ENCODE assay signal across 13 cellular contexts in genomic region chr1:110686188-110686587, GRCh38. TPM values are rescaled to one million over a fixed set of nuclear protein-coding genes. Genes with fewer than 3 reads are reported as not detected.
DNase-seq lines count a peak whose midpoint lies in the region; ATAC-seq, FAIRE-seq and TF ChIP-seq lines count a peak whose summit lies in the region.
"Had no signal": no experiment of that assay in that cellular context is flagged by ENCODE, and none has a peak within 500 bp of the region (broad histone marks: within the 10 kb centered on the region; RNA-seq: fewer than 3 reads in every experiment).

No MANE protein-coding gene starts in this region.

- no peak overlapping the region for H3K9ac ChIP-seq in HepG2 (ENCODE audit: insufficient read depth, low read depth, low read length)

- H3K36me3 ChIP-seq in HepG2 (replicated peaks in 1 of 2; ENCODE audit: control insufficient read depth in 1 of 2, insufficient read depth in 2 of 2, low read length in 2 of 2) (no peaks in the 10 kb centered on the region), right lobe of liver (no peaks in the 10 kb centered on the region), ovary (no peaks in the 10 kb centered on the region), left ventricle myocardium inferior (no peaks in the 10 kb centered on the region)

- intact Hi-C loops in HepG2 (cut with micrococcal nuclease; ENCODE audit: unreplicated experiment) = no loop called here
- intact Hi-C loops in right lobe of liver (cut with DNase I) = no loop called here
- intact Hi-C loops in ovary (cut with DNase I) = no loop called here
- intact Hi-C loops in left ventricle myocardium inferior (cut with micrococcal nuclease) = no loop called here

- CTCF ChIA-PET in HepG2 (lab: Yijun Ruan, JAX; ENCODE audit: low intra/inter-chr PET ratio, low total read pairs) = no interaction called here
- CTCF ChIA-PET in activated CD4-positive, alpha-beta T cell treated with anti-CD3 and anti-CD28 coated beads, Interleukin-2, amount 10 ng/mL, durations not matched to agents 7 days and 5 days (lab: Charles Lee) = interaction anchor here (1.2 kb wide), 1 partner anchor 29 kb away, joined by 3 read pairs; no protein-coding TSS in a partner anchor

- no peak for TF ChIP-seq POLR2A in HepG2 (IDR thresholded peaks at IDR 0.05; ENCODE audit: insufficient read depth in 1 of 2, low read depth in 2 of 2, low read length in 2 of 2)
- TF ChIP-seq POLR2A in right lobe of liver (IDR thresholded peaks at IDR 0.05) = no peak
- TF ChIP-seq POLR2A in ovary (IDR thresholded peaks at IDR 0.05) = no peak

- TF ChIP-seq CTCF in HepG2 (CRISPR knock-in tag; IDR thresholded peaks at IDR 0.05) = no peak
- TF ChIP-seq CTCF in right lobe of liver (IDR thresholded peaks at IDR 0.05) = no peak
- no peak for TF ChIP-seq CTCF in ovary (IDR thresholded peaks at IDR 0.05)
- TF ChIP-seq CTCF in left ventricle myocardium inferior (IDR thresholded peaks at IDR 0.05; ENCODE audit: borderline replicate concordance) = no peak

- POLR2A ChIA-PET in HepG2 (lab: Yijun Ruan, JAX) = no interaction called here
- POLR2A ChIA-PET in activated CD4-positive, alpha-beta T cell treated with anti-CD3 and anti-CD28 coated beads, Interleukin-2, amount 10 ng/mL, durations not matched to agents 7 days and 5 days (lab: Charles Lee) = no interaction called here

- no peak for TF ChIP-seq RAD21 in HepG2 (CRISPR knock-in tag; IDR thresholded peaks at IDR 0.05)

- H3K36me3 Mint-ChIP-seq in activated CD4-positive, alpha-beta T cell treated with anti-CD3 and anti-CD28 coated beads, Interleukin-2, amount 10 ng/mL, durations not matched to agents 7 days and 5 days (ENCODE audit: low read depth) = no peaks in the 10 kb centered on the region
- H3K36me3 Mint-ChIP-seq in stimulated activated memory B cell treated with anti-CD40 and anti-IgM and Interleukin-4, amounts not matched to agents 10 μg/mL and 1 μg/mL and 100 μg/mL, for 72 hours = no peaks in the 10 kb centered on the region

- no peaks in the 10 kb centered on the region for H3K9me3 Mint-ChIP-seq in activated CD4-positive, alpha-beta T cell treated with anti-CD3 and anti-CD28 coated beads, Interleukin-2, amount 10 ng/mL, durations not matched to agents 7 days and 5 days
- no peaks in the 10 kb centered on the region for H3K9me3 Mint-ChIP-seq in stimulated activated memory B cell treated with anti-CD40 and anti-IgM and Interleukin-4, amounts not matched to agents 10 μg/mL and 1 μg/mL and 100 μg/mL, for 72 hours

- peaks cover 4% of the 10 kb centered on the region for H3K4me1 Mint-ChIP-seq in activated CD4-positive, alpha-beta T cell treated with anti-CD3 and anti-CD28 coated beads, Interleukin-2, amount 10 ng/mL, durations not matched to agents 7 days and 5 days
- peaks cover 12% of the 10 kb centered on the region for H3K4me1 Mint-ChIP-seq in stimulated activated memory B cell treated with anti-CD40 and anti-IgM and Interleukin-4, amounts not matched to agents 10 μg/mL and 1 μg/mL and 100 μg/mL, for 72 hours

- no peak overlapping the region for H3K4me2 ChIP-seq in HepG2 (ENCODE audit: low read depth, low read length)

- no peaks in the 10 kb centered on the region for H3K9me3 ChIP-seq in HepG2 (ENCODE audit: low read length)
- H3K9me3 ChIP-seq in right lobe of liver = no peaks in the 10 kb centered on the region
- H3K9me3 ChIP-seq in ovary = no peaks in the 10 kb centered on the region
- no peaks in the 10 kb centered on the region for H3K9me3 ChIP-seq in left ventricle myocardium inferior (replicated peaks)

- DNase-seq in HepG2 (ENCODE audit: low spot score) (no peak), right lobe of liver (no peak), HT1080 (ENCODE audit: low read depth) (peak; percentile 14), ovary (no peak), left ventricle myocardium inferior (no peak)
- DNase-seq in activated CD4-positive, alpha-beta T cell treated with anti-CD3 and anti-CD28 coated beads, Interleukin-2, amount 10 ng/mL, durations not matched to agents 7 days and 5 days = peak; percentile 14
- DNase-seq in stimulated activated CD4-positive, alpha-beta T cell treated with anti-CD3 and anti-CD28 coated beads, Interleukin-2, amount 100 ng/mL, for 48 hours = no peak
- DNase-seq: dorsolateral prefrontal cortex, EL, NCI-H1092, NCI-H226, PC-3 had no signal

- ATAC-seq in HepG2 (peak; percentile 50; the same call in 1 of the 3 replicates), right lobe of liver (no peak)
- peak; percentile 62 for ATAC-seq in stimulated activated memory B cell treated with anti-CD40 and anti-IgM and Interleukin-4, amounts not matched to agents 10 μg/mL and 1 μg/mL and 100 μg/mL, for 72 hours
- ATAC-seq: PC-3 had no signal

- no peaks in the 10 kb centered on the region for H3K79me2 ChIP-seq in HepG2 (ENCODE audit: insufficient read depth, low read length)

- TF ChIP-seq EP300 in HepG2 (IDR thresholded peaks at IDR 0.05; ENCODE audit: low read depth in 2 of 2, low read length in 2 of 2) (no peak), HepG2 (CRISPR knock-in tag; IDR thresholded peaks at IDR 0.05; ENCODE audit: borderline replicate concordance) (no peak), ovary (IDR thresholded peaks at IDR 0.05) (no peak)

- no peak overlapping the region for H2AFZ ChIP-seq in HepG2 (ENCODE audit: low read length)

- H4K20me1 ChIP-seq in HepG2 (ENCODE audit: insufficient read depth, low read length) = no peaks in the 10 kb centered on the region

- H3K27ac ChIP-seq in HepG2 (ENCODE audit: extremely low read length, insufficient read depth, low read length) (no peak overlapping the region), right lobe of liver (no peak overlapping the region), ovary (no peak overlapping the region), left ventricle myocardium inferior (replicated peaks) (no peak overlapping the region)
- H3K27ac ChIP-seq: dorsolateral prefrontal cortex had no signal

- BruUV-seq in HepG2 (replicated peaks; lab: Mats Ljungman, UMichigan) = no TSS peak

- H3K27me3 ChIP-seq in HepG2 (ENCODE audit: control insufficient read depth in 1 of 2, insufficient read depth in 2 of 2, low read length in 2 of 2) = no peaks in the 10 kb centered on the region
- no peaks in the 10 kb centered on the region for H3K27me3 ChIP-seq in right lobe of liver
- H3K27me3 ChIP-seq in ovary = no peaks in the 10 kb centered on the region
- H3K27me3 ChIP-seq in left ventricle myocardium inferior (ENCODE audit: low read depth) = peaks cover 51% of the 10 kb centered on the region

- no peak overlapping the region for H3K27ac Mint-ChIP-seq in activated CD4-positive, alpha-beta T cell treated with anti-CD3 and anti-CD28 coated beads, Interleukin-2, amount 10 ng/mL, durations not matched to agents 7 days and 5 days
- H3K27ac Mint-ChIP-seq in stimulated activated memory B cell treated with anti-CD40 and anti-IgM and Interleukin-4, amounts not matched to agents 10 μg/mL and 1 μg/mL and 100 μg/mL, for 72 hours = no peak overlapping the region

- 33% methylated on average over 4 of the region's 4 CpGs for WGBS in HepG2 (ENCODE audit: low lambda C conversion rate)
- WGBS in right lobe of liver (ENCODE audit: insufficient coverage, low coverage, low lambda C conversion rate, missing lambda C conversion rate) = 45% methylated on average over 4 of the region's 4 CpGs
- 89 to 96% (median 90%) methylated on average over 4 of the region's 4 CpGs for WGBS in ovary, 3 donors

- H3K27me3 Mint-ChIP-seq in activated CD4-positive, alpha-beta T cell treated with anti-CD3 and anti-CD28 coated beads, Interleukin-2, amount 10 ng/mL, durations not matched to agents 7 days and 5 days = peaks cover 4% of the 10 kb centered on the region
- peaks cover 13% of the 10 kb centered on the region for H3K27me3 Mint-ChIP-seq in stimulated activated memory B cell treated with anti-CD40 and anti-IgM and Interleukin-4, amounts not matched to agents 10 μg/mL and 1 μg/mL and 100 μg/mL, for 72 hours

- FAIRE-seq in HepG2 (lab: Jason Lieb, UNC) = no peak

- H3K4me1 ChIP-seq in HepG2 (ENCODE audit: insufficient read depth, low read length) = no peaks in the 10 kb centered on the region
- no peaks in the 10 kb centered on the region for H3K4me1 ChIP-seq in right lobe of liver
- no peaks in the 10 kb centered on the region for H3K4me1 ChIP-seq in ovary (ENCODE audit: insufficient read depth)
- H3K4me1 ChIP-seq in left ventricle myocardium inferior = no peaks in the 10 kb centered on the region

- in situ Hi-C loops in HepG2 (cut with HindIII; ENCODE audit: extremely low pct_ligation_motif_present, low pct_unique_long_range_greater_than_20kb) = no loop called here

- no peak overlapping the region for H3K4me3 ChIP-seq in HepG2 (replicated peaks in 1 of 3; ENCODE audit: insufficient read depth in 1 of 3, low read depth in 2 of 3, low read length in 3 of 3)
- no peak overlapping the region for H3K4me3 ChIP-seq in right lobe of liver
- H3K4me3 ChIP-seq in ovary = no peak overlapping the region
- no peak overlapping the region for H3K4me3 ChIP-seq in left ventricle myocardium inferior
- H3K4me3 ChIP-seq: dorsolateral prefrontal cortex had no signal

- no peak overlapping the region for H3K4me3 Mint-ChIP-seq in activated CD4-positive, alpha-beta T cell treated with anti-CD3 and anti-CD28 coated beads, Interleukin-2, amount 10 ng/mL, durations not matched to agents 7 days and 5 days
- H3K4me3 Mint-ChIP-seq in stimulated activated memory B cell treated with anti-CD40 and anti-IgM and Interleukin-4, amounts not matched to agents 10 μg/mL and 1 μg/mL and 100 μg/mL, for 72 hours = no peak overlapping the region

RNA-seq across cellular contexts. Expression of gene KCNA3, which starts 11.4 kb away (rescaled TPM):
- total RNA-seq in HepG2 (2016; rRNA removed; fragmentation: Illumina TruSeq; extraction: Trizol) = not detected in 2 replicates
- total RNA-seq in HepG2 (2016; cell fraction: cytosol; rRNA removed; fragmentation: Illumina TruSeq; extraction: Trizol; ENCODE audit: low read depth) = not detected in 2 replicates
- total RNA-seq in HepG2 (2016; cell fraction: insoluble cytoplasmic fraction; rRNA removed; fragmentation: Illumina TruSeq; extraction: Trizol) = not detected in 2 replicates
- not detected in 2 replicates for total RNA-seq in HepG2 (2016; cell fraction: membrane; rRNA removed; fragmentation: Illumina TruSeq; extraction: Trizol)
- total RNA-seq in HepG2 (2016; cell fraction: nucleus; rRNA removed; fragmentation: Illumina TruSeq; extraction: Trizol) = not detected in 2 replicates
- polyA plus RNA-seq in HepG2 (2011; rRNA removed) = not detected in 2 replicates
- polyA plus RNA-seq in HepG2 (2011; cell fraction: cytosol; rRNA removed) = not detected in 2 replicates
- polyA plus RNA-seq in HepG2 (2011; cell fraction: nucleus; rRNA removed) = not detected in 2 replicates
- polyA plus RNA-seq in HepG2 (2012) = not detected in 2 replicates
- polyA plus RNA-seq in HepG2 (2016; cell fraction: cytosol; fragmentation: Illumina TruSeq; extraction: Trizol; ENCODE audit: low read depth) = not detected in 2 replicates
- polyA plus RNA-seq in HepG2 (2016; cell fraction: insoluble cytoplasmic fraction; fragmentation: Illumina TruSeq; extraction: Trizol; ENCODE audit: low read depth) = not detected in 2 replicates
- polyA plus RNA-seq in HepG2 (2016; cell fraction: membrane; fragmentation: Illumina TruSeq; extraction: Trizol; ENCODE audit: low read depth) = not detected in 2 replicates
- not detected in 2 replicates for polyA plus RNA-seq in HepG2 (2016; cell fraction: nucleus; fragmentation: Illumina TruSeq; extraction: Trizol; ENCODE audit: insufficient read depth, low read depth)
- polyA minus RNA-seq in HepG2 (2011; rRNA and poly(A)+ RNA removed; ENCODE audit: low replicate concordance) = not detected in 2 replicates
- polyA minus RNA-seq in HepG2 (2011; cell fraction: cytosol; rRNA and poly(A)+ RNA removed) = not detected in 2 replicates
- polyA minus RNA-seq in HepG2 (2011; cell fraction: nucleus; rRNA and poly(A)+ RNA removed) = not detected in 2 replicates
- 1 to 10 TPM in 1 of 6 experiments, under 1 TPM in 5; 0.09 to 1.2 (median 0.45) TPM for total RNA-seq in right lobe of liver
- not detected in 2 replicates for total RNA-seq in HT1080 (2014; rRNA removed; shearing (Covaris generic))
- not detected in 2 replicates for polyA plus RNA-seq in HT1080 (2015; cell fraction: cytosol; rRNA removed)
- not detected in 2 replicates for polyA plus RNA-seq in HT1080 (2015; cell fraction: nucleus; rRNA removed)
- 10 to 100 TPM; 67.0 to 73.3 TPM for total RNA-seq in activated CD4-positive, alpha-beta T cell treated with anti-CD3 and anti-CD28 coated beads, Interleukin-2, amount 10 ng/mL, durations not matched to agents 7 days and 5 days
- total RNA-seq in ovary = 1 to 10 TPM in 4 of 7 donors, under 1 TPM in 3; 0.55 to 2.1 (median 1.4) TPM
- 1 to 10 TPM in 1 of 2 donors, under 1 TPM in 1; 0.21 to 1.1 TPM for polyA plus RNA-seq in ovary
- total RNA-seq in left ventricle myocardium inferior = 0.22 TPM
- total RNA-seq: PC-3 had no signal

Comparison
In these comparisons a context has a peak if more than half of its experiments do, and no peak if none do; other contexts are left out.
1. ATAC-seq: peak in HepG2 (single experiment) and stimulated activated memory B cell treated with anti-CD40 and anti-IgM and Interleukin-4, amounts not matched to agents 10 μg/mL and 1 μg/mL and 100 μg/mL, for 72 hours (single experiment); none in right lobe of liver (0 of 4).
2. DNase-seq: peak in HT1080 (single experiment) and activated CD4-positive, alpha-beta T cell treated with anti-CD3 and anti-CD28 coated beads, Interleukin-2, amount 10 ng/mL, durations not matched to agents 7 days and 5 days (single experiment); none in HepG2 (single experiment), right lobe of liver (0 of 3), ovary (0 of 5), stimulated activated CD4-positive, alpha-beta T cell treated with anti-CD3 and anti-CD28 coated beads, Interleukin-2, amount 100 ng/mL, for 48 hours (0 of 2) and left ventricle myocardium inferior (single experiment).
3. RNA of gene KCNA3, which starts 11.4 kb away (total RNA-seq): 67.0 to 73.3 TPM in activated CD4-positive, alpha-beta T cell treated with anti-CD3 and anti-CD28 coated beads, Interleukin-2, amount 10 ng/mL, durations not matched to agents 7 days and 5 days; 0.55 to 2.1 TPM in ovary, 0.09 to 1.2 TPM in right lobe of liver, 0.22 TPM in left ventricle myocardium inferior (single experiment), not detected in HepG2 and not detected in HT1080; every median in the first group is over 10 times any median in the second.